ENCODE assay signal across 11 cellular contexts in the genomic region with DNA sequence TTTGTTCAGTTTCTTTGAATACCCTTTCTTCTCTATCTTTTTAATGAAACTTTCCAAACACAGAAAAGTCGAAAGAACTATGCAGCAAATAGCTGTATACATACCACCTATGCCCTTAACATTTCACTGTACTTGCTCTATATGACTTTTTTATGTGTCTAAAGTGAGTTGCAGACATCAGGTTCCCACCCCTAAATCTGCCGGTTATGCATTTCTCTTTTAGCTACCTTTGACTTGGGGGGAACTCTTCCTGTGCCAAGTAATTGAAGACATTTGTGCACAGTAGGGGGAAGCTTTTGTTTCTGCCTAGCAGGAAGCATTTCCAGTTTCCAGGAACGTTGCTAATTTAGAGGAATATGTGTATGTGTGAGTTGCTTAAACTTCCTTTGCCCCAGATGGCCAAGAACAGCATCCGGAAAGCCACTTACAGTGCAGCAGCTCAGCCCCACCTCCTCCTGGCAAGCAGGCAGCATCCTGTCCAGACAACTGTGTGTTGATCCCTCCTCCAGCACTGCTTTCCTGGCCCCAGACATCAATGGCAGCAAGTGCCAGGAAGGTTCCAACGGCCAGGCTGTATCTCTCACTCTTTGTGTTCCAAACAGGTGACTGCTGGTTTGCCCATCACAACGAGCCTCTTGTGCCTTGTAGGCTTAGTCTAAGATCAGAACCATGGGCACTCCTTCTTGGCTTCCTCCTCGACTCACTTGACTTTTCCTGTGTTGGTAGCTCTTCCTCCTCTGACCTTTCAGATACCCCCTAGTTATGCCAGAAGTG. TPM values are rescaled to one million over a fixed set of nuclear protein-coding genes. Genes with fewer than 3 reads are reported as not detected.
DNase-seq lines count a peak whose midpoint lies in the region; ATAC-seq and TF ChIP-seq lines count a peak whose summit lies in the region.
"Had no signal": no experiment of that assay in that cellular context is flagged by ENCODE, and none has a peak within 500 bp of the region (broad histone marks: within the 10 kb centered on the region; RNA-seq: fewer than 3 reads in every experiment).

No MANE protein-coding gene starts in this region.

- peak; percentile 26 to 93 (median 82) for TF ChIP-seq EP300 in upper lobe of left lung (IDR thresholded peaks at IDR 0.05)

- H3K79me2 ChIP-seq in PC-3 (ENCODE audit: low read length): no peaks in the 10 kb centered on the region

- H3K27ac ChIP-seq in upper lobe of left lung (peak overlapping the region; percentile 13 to 71 (median 44)), PC-3 (ENCODE audit: low read length) (no peak overlapping the region)
- H3K27ac ChIP-seq: C4-2B had no signal

- H3K4me3 ChIP-seq in adipocyte (ENCODE audit: low read length): peak overlapping the region; percentile 6
- H3K4me3 ChIP-seq in upper lobe of left lung: no peak overlapping the region
- H3K4me3 ChIP-seq in PC-3 (ENCODE audit: low read length): no peak overlapping the region

- intact Hi-C loops in PC-3 (cut with micrococcal nuclease): no loop called here

- CTCF ChIA-PET in PC-3 (lab: Charles Lee): no interaction called here

- TF ChIP-seq CTCF in upper lobe of left lung (IDR thresholded peaks at IDR 0.05): peak in 1 of 6 experiments; percentile 12
- no peak for TF ChIP-seq CTCF in PC-3 (conservative IDR thresholded peaks at IDR 0.05; ENCODE audit: low read depth, low read length)
- TF ChIP-seq CTCF in GM10266 (IDR thresholded peaks at IDR 0.05; ENCODE audit: control insufficient read depth, insufficient read depth, low read depth, missing control alignments): no peak

- H3K36me3 ChIP-seq in adipocyte (ENCODE audit: control insufficient read depth, insufficient read depth, low read length, severe bottlenecking) (no peaks in the 10 kb centered on the region), upper lobe of left lung (no peaks in the 10 kb centered on the region), PC-3 (ENCODE audit: low read depth, low read length) (no peaks in the 10 kb centered on the region)

- 9 to 18% methylated on average over 7 of the region's 7 CpGs for WGBS in upper lobe of left lung, 2 donors

- ATAC-seq in left lobe of liver (peak; percentile 99), upper lobe of left lung (ENCODE audit: low FRiP score in 2 of 2) (peak; percentile 65 to 73), PC-3 (no peak; the same call in 1 of the 2 replicates)
- ATAC-seq: HCT116 had no signal

- peak overlapping the region; percentile 27 for H3K9ac ChIP-seq in adipocyte (ENCODE audit: low read length)
- H3K9ac ChIP-seq in PC-3 (ENCODE audit: low read length): no peak overlapping the region

- no peaks in the 10 kb centered on the region for H4K20me1 ChIP-seq in PC-3 (ENCODE audit: low read length)

- H3K9me2 ChIP-seq in PC-3 (replicated peaks; ENCODE audit: low read length): no peaks in the 10 kb centered on the region

- TF ChIP-seq POLR2A in upper lobe of left lung (IDR thresholded peaks at IDR 0.05): peak in 1 of 4 donors; percentile 13

- DNase-seq in activated CD8-positive, alpha-beta memory T cell treated with anti-CD3 and anti-CD28 coated beads for 24 hours: peak; percentile 75
- no peak for DNase-seq in activated CD8-positive, alpha-beta memory T cell treated with anti-CD3 and anti-CD28 coated beads, Interleukin-2, amount 50 U/mL, for 4 hours
- DNase-seq in adipocyte (ENCODE audit: low read depth) (no peak), left lobe of liver (ENCODE audit: low spot score) (peak; percentile 73), upper lobe of left lung (peak in 1 of 2 donors; percentile 79), NCI-H2196 treated with DMSO at 0.1 percent for 48 hours (lab: John Stamatoyannopoulos, UW; ENCODE audit: unreplicated experiment) (no peak), PC-3 (no peak), GM10266 (ENCODE audit: extremely low spot score) (no peak)
- DNase-seq: NCI-H510A treated with DMSO at 0.1 percent for 48 hours had no signal

- peaks cover 4% of the 10 kb centered on the region for H3K9me3 ChIP-seq in adipocyte (ENCODE audit: control insufficient read depth, low read length)
- H3K9me3 ChIP-seq in upper lobe of left lung: no peaks in the 10 kb centered on the region
- H3K9me3 ChIP-seq in PC-3 (ENCODE audit: low read length): no peaks in the 10 kb centered on the region

- peaks cover 4% of the 10 kb centered on the region for H3K4me1 ChIP-seq in adipocyte (ENCODE audit: control insufficient read depth, insufficient read depth, low read length)
- H3K4me1 ChIP-seq in upper lobe of left lung: peaks cover 10 to 16% (median 14%) of the 10 kb centered on the region in 4 donors
- no peaks in the 10 kb centered on the region for H3K4me1 ChIP-seq in PC-3 (ENCODE audit: insufficient read depth, low read length)

- no peak overlapping the region for H3K4me2 ChIP-seq in PC-3 (ENCODE audit: low read length)

- no peaks in the 10 kb centered on the region for H3F3A ChIP-seq in PC-3 (ENCODE audit: low read length, unreplicated experiment)

- BruUV-seq in PC-3 (replicated peaks; lab: Mats Ljungman, UMichigan): no TSS peak

- H3K27me3 ChIP-seq in adipocyte (replicated peaks; ENCODE audit: control insufficient read depth, insufficient read depth, low read length): no peaks in the 10 kb centered on the region
- no peaks in the 10 kb centered on the region for H3K27me3 ChIP-seq in upper lobe of left lung
- no peaks in the 10 kb centered on the region for H3K27me3 ChIP-seq in PC-3 (ENCODE audit: low read length)

- no peak overlapping the region for H2AFZ ChIP-seq in PC-3 (ENCODE audit: low read length)

- POLR2A ChIA-PET in PC-3 (lab: Charles Lee; ENCODE audit: unreplicated experiment): no interaction called here

RNA-seq across cellular contexts. Expression of a gene that starts 14.7 kb away (rescaled TPM):
- total RNA-seq in left lobe of liver (17.8 TPM), upper lobe of left lung (100 to 1,000 TPM in 4 of 6 donors, 10 to 100 TPM in 2; 85.1 to 206 (median 119) TPM), PC-3 (2014; rRNA removed) (24.8 and 32.8 TPM in 2 replicates)

RNA-seq across cellular contexts. Expression of a gene that starts 21.4 kb away (rescaled TPM):
- total RNA-seq in left lobe of liver (2.9 TPM), upper lobe of left lung (10 to 100 TPM in 3 of 6 donors, 1 to 10 TPM in 3; 8.3 to 14.5 (median 9.8) TPM), PC-3 (2014; rRNA removed) (5.8 and 6.3 TPM in 2 replicates)

RNA-seq across cellular contexts. Expression of a gene that starts 44.8 kb away (rescaled TPM):
- 4.5 TPM for total RNA-seq in left lobe of liver
- 10 to 100 TPM in 1 of 6 donors, 1 to 10 TPM in 5; 2.9 to 13.1 (median 6.9) TPM for total RNA-seq in upper lobe of left lung
- 1.7 TPM in 2 replicates for total RNA-seq in PC-3 (2014; rRNA removed)

RNA-seq across cellular contexts. Expression of a gene that starts 56.1 kb away (rescaled TPM):
- total RNA-seq in left lobe of liver: 564 TPM
- 10 to 100 TPM; 15.9 to 54.5 (median 41.1) TPM for total RNA-seq in upper lobe of left lung
- total RNA-seq in PC-3 (2014; rRNA removed): 0.18 TPM in 1 of 2 replicates, not detected in the other

RNA-seq across cellular contexts. Expression of a gene that starts 58.7 kb away (rescaled TPM):
- total RNA-seq in left lobe of liver: 2.5 TPM
- total RNA-seq in upper lobe of left lung: 10 to 100 TPM in 1 of 6 donors, 1 to 10 TPM in 5; 2.1 to 15.7 (median 3.2) TPM
- total RNA-seq in PC-3 (2014; rRNA removed): 2.3 and 3.5 TPM in 2 replicates

Comparison
In these comparisons a context has a peak if more than half of its experiments do, and no peak if none do; other contexts are left out.
1. DNase-seq: peak in activated CD8-positive, alpha-beta memory T cell treated with anti-CD3 and anti-CD28 coated beads for 24 hours (single experiment) and left lobe of liver (single experiment); none in activated CD8-positive, alpha-beta memory T cell treated with anti-CD3 and anti-CD28 coated beads, Interleukin-2, amount 50 U/mL, for 4 hours (single experiment), adipocyte (single experiment), NCI-H2196 treated with DMSO at 0.1 percent for 48 hours (single experiment), PC-3 (single experiment) and GM10266 (single experiment).